9 cellular contexts compared by ENCODE assay signal in genomic region chr20:13771853-13772453, GRCh38. TPM values are rescaled to one million over a fixed set of nuclear protein-coding genes. Genes with fewer than 3 reads are reported as not detected.
DNase-seq lines count a peak whose midpoint lies in the region; ATAC-seq and TF ChIP-seq lines count a peak whose summit lies in the region.
"Had no signal": no experiment of that assay in that cellular context is flagged by ENCODE, and none has a peak within 500 bp of the region (broad histone marks: within the 10 kb centered on the region; RNA-seq: fewer than 3 reads in every experiment).

No MANE protein-coding gene starts in this region.

- ATAC-seq in DND-41 (ENCODE audit: insufficient read depth, low read depth) (peak; percentile 85), HG02759 (IDR thresholded peaks at IDR 0.05; ENCODE audit: unreplicated experiment) (no peak)

- peaks cover 11% of the 10 kb centered on the region for H3K9me3 ChIP-seq in DND-41 (ENCODE audit: insufficient read depth, low read length, severe bottlenecking)

- H3K36me3 ChIP-seq in DND-41 (ENCODE audit: insufficient read depth, low read length), result peaks cover 95% of the 10 kb centered on the region

- H3K4me3 ChIP-seq in DND-41 (ENCODE audit: low read depth in 1 of 2, low read length in 2 of 2), result no peak overlapping the region

- H3K36me3 Mint-ChIP-seq in glutamatergic neuron (ENCODE audit: unreplicated experiment), result peaks cover 2% of the 10 kb centered on the region

- DNase-seq in DND-41 (no peak), SK-N-DZ (ENCODE audit: low spot score) (peak; percentile 15), glutamatergic neuron (no peak), C1 segment of cervical spinal cord (lab: John Stamatoyannopoulos, UW) (no peak), T-helper 1 cell (no peak)
- DNase-seq in activated CD4-positive, CD25-positive, alpha-beta regulatory T cell (lab: John Stamatoyannopoulos, UW), result no peak

- TF ChIP-seq EP300 in Ishikawa (IDR thresholded peaks at IDR 0.05; ENCODE audit: borderline replicate concordance), result no peak

- H3K4me1 ChIP-seq in DND-41 (ENCODE audit: insufficient read depth, low read length), result peaks cover 49% of the 10 kb centered on the region

- no peaks in the 10 kb centered on the region for H4K20me1 ChIP-seq in DND-41 (ENCODE audit: insufficient read depth, low read length)

- no peaks in the 10 kb centered on the region for H3K4me1 Mint-ChIP-seq in glutamatergic neuron (ENCODE audit: low read depth, unreplicated experiment)

- no peaks in the 10 kb centered on the region for H3K27me3 Mint-ChIP-seq in glutamatergic neuron (ENCODE audit: unreplicated experiment)

- H3K27ac ChIP-seq in DND-41 (ENCODE audit: low read length), result peak overlapping the region; percentile 85

- no peak overlapping the region for H2AFZ ChIP-seq in DND-41 (ENCODE audit: low read depth, low read length)

- TF ChIP-seq RAD21 in Ishikawa (IDR thresholded peaks at IDR 0.05; ENCODE audit: low read depth), result 0 out of 2 replicates have a peak, but pooled peaks have one; percentile 19

- peaks cover 65% of the 10 kb centered on the region for H3K79me2 ChIP-seq in DND-41 (ENCODE audit: insufficient read depth, low read length)

- H3K9ac ChIP-seq in DND-41 (ENCODE audit: low read depth, low read length), result peak overlapping the region; percentile 37

- H3K4me2 ChIP-seq in DND-41 (ENCODE audit: insufficient read depth, low read length), result peak overlapping the region; percentile 18; the same call in 1 of the 2 replicates

- no peak overlapping the region for H3K4me3 Mint-ChIP-seq in glutamatergic neuron (ENCODE audit: unreplicated experiment)
- H3K4me3 Mint-ChIP-seq: immature natural killer cell had no signal

- no peaks in the 10 kb centered on the region for H3K27me3 ChIP-seq in DND-41 (ENCODE audit: insufficient read depth, low read length, poor library complexity)

- TF ChIP-seq CTCF in DND-41 (IDR thresholded peaks at IDR 0.05; ENCODE audit: borderline replicate concordance, extremely low read depth, low read length, poor library complexity, severe bottlenecking) (peak; percentile 63), glutamatergic neuron (IDR thresholded peaks at IDR 0.05; ENCODE audit: partially characterized antibody, unreplicated experiment) (peak; percentile 77)

- no peaks in the 10 kb centered on the region for H3K9me3 Mint-ChIP-seq in glutamatergic neuron (ENCODE audit: unreplicated experiment)
- H3K9me3 Mint-ChIP-seq: immature natural killer cell had no signal

- no peak overlapping the region for H3K27ac Mint-ChIP-seq in glutamatergic neuron (ENCODE audit: unreplicated experiment)

TF ChIP-seq in Ishikawa, 13 proteins besides CTCF, POLR2A, EP300 and RAD21:
- TF ChIP-seq ZBTB7A (IDR thresholded peaks at IDR 0.05; ENCODE audit: low read depth) (no peak), YY1 (IDR thresholded peaks at IDR 0.05; ENCODE audit: low read depth) (no peak), EGR1 (IDR thresholded peaks at IDR 0.05) (no peak), REST (IDR thresholded peaks at IDR 0.05; ENCODE audit: low read depth) (no peak), NFIC (IDR thresholded peaks at IDR 0.05) (no peak), MAX (IDR thresholded peaks at IDR 0.05) (no peak), TCF12 (IDR thresholded peaks at IDR 0.05; ENCODE audit: low read depth) (no peak), CEBPB (IDR thresholded peaks at IDR 0.05) (no peak), CREB1 (IDR thresholded peaks at IDR 0.05; ENCODE audit: low read depth) (no peak)
TF ChIP-seq in Ishikawa: peak in this region for 0.

RNA-seq across cellular contexts. Expression of gene ESF1, which starts 12.8 kb away (rescaled TPM):
- polyA plus RNA-seq in SK-N-DZ (2014; cell fraction: cytosol; rRNA removed), result 13.6 and 18.4 TPM in 2 replicates
- 15.4 and 16.8 TPM in 2 replicates for polyA plus RNA-seq in SK-N-DZ (2014; cell fraction: nucleus; rRNA removed)
- total RNA-seq in glutamatergic neuron (ENCODE audit: unreplicated experiment), result 16.1 TPM

RNA-seq across cellular contexts. Expression of gene NDUFAF5, which starts 12.9 kb away (rescaled TPM):
- polyA plus RNA-seq in SK-N-DZ (2014; cell fraction: cytosol; rRNA removed), result 22.0 and 26.1 TPM in 2 replicates
- 31.4 and 35.5 TPM in 2 replicates for polyA plus RNA-seq in SK-N-DZ (2014; cell fraction: nucleus; rRNA removed)
- 51.2 TPM for total RNA-seq in glutamatergic neuron (ENCODE audit: unreplicated experiment)
